Comparison of ENCODE assay signal across 35 cellular contexts in the genomic region with DNA sequence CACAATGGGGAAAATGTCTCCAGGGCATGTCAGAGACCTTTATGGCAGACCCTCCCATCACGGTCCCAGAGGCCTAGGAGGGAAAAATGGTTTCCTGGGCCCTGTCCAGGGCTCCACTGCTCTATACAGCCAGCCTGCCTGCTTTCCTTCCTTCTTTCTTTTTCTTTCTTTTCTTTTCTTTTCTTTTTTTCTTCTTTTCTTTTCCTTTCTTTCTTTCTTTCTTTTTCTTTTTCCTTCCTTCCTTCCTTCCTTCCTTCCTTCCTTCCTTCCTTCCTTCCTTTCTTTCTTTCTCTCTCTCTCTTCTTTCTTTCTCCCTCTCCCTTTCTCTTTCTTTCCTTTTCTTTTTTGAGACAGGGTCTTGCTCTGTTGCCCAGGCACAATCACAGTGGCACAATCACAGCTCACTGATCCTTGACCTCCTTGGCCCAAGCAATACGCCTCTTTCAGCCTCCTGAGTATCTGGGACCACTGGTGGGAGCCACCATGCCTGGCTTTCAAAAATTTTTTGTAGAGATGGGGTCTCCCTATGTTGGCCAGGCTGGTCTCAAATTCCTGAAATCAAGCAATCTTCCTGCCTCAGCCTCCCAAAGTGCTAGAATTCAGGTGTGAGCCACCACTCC.
"Had no signal": no experiment of that assay in that cellular context is flagged by ENCODE, and none has a peak within 500 bp of the region (broad histone marks: within the 10 kb centered on the region; RNA-seq: fewer than 3 reads in every experiment).

No MANE protein-coding gene starts in this region.

- H3K36me3 Mint-ChIP-seq: activated naive CD4-positive, alpha-beta T cell treated with anti-CD3 and anti-CD28 coated beads, Interleukin-2, amount 10 ng/mL, durations not matched to agents 7 days and 5 days had no signal

- H3K9me3 ChIP-seq: ascending aorta had no signal

- H3K27ac ChIP-seq: ascending aorta, cardiac muscle cell, VCaP had no signal

- H3K4me3 Mint-ChIP-seq: activated CD4-positive, alpha-beta memory T cell treated with anti-CD3 and anti-CD28 coated beads, Interleukin-2, amount 10 ng/mL, durations not matched to agents 7 days and 5 days; activated CD4-positive, alpha-beta T cell treated with anti-CD3 and anti-CD28 coated beads for 36 hours; activated CD4-positive, alpha-beta T cell treated with anti-CD3 and anti-CD28 coated beads, Interleukin-2, amount 10 ng/mL, durations not matched to agents 7 days and 5 days; activated CD8-positive, alpha-beta memory T cell treated with anti-CD3 and anti-CD28 coated beads, Interleukin-2, amount 10 ng/mL, durations not matched to agents 7 days and 5 days; activated CD8-positive, alpha-beta T cell treated with anti-CD3 and anti-CD28 coated beads, Interleukin-2, amount 10 ng/mL, durations not matched to agents 7 days and 5 days; activated naive CD4-positive, alpha-beta T cell treated with anti-CD3 and anti-CD28 coated beads, Interleukin-2, amount 10 ng/mL, durations not matched to agents 7 days and 5 days; activated naive CD4-positive, alpha-beta T cell treated with anti-CD3 and anti-CD28 coated beads, Interleukin-2, amount 50 U/mL, for 24 hours; activated naive CD8-positive, alpha-beta T cell; activated naive CD8-positive, alpha-beta T cell treated with anti-CD3 and anti-CD28 coated beads, Interleukin-2, amount 10 ng/mL, durations not matched to agents 7 days and 5 days; activated naive CD8-positive, alpha-beta T cell treated with anti-CD3 and anti-CD28 coated beads, Interleukin-2, amount 50 U/mL, for 24 hours; activated T-cell treated with anti-CD3 and anti-CD28 coated beads, Interleukin-2, amount 50 U/mL, for 24 hours; brain; central memory CD8-positive, alpha-beta T cell; T-cell; T-helper 17 cell had no signal

- H3K36me3 ChIP-seq: ascending aorta, cardiac muscle cell had no signal

- H3K9me3 Mint-ChIP-seq: activated naive CD8-positive, alpha-beta T cell treated with anti-CD3 and anti-CD28 coated beads, Interleukin-2, amount 50 U/mL, for 24 hours; activated T-cell treated with anti-CD3 and anti-CD28 coated beads, Interleukin-2, amount 50 U/mL, for 24 hours; central memory CD8-positive, alpha-beta T cell had no signal

- H3K27ac Mint-ChIP-seq: activated CD4-positive, alpha-beta memory T cell treated with anti-CD3 and anti-CD28 coated beads, Interleukin-2, amount 10 ng/mL, durations not matched to agents 7 days and 5 days; activated CD4-positive, alpha-beta T cell treated with anti-CD3 and anti-CD28 coated beads for 36 hours; activated CD8-positive, alpha-beta memory T cell treated with anti-CD3 and anti-CD28 coated beads, Interleukin-2, amount 10 ng/mL, durations not matched to agents 7 days and 5 days; activated CD8-positive, alpha-beta T cell treated with anti-CD3 and anti-CD28 coated beads, Interleukin-2, amount 10 ng/mL, durations not matched to agents 7 days and 5 days; activated naive CD4-positive, alpha-beta T cell treated with anti-CD3 and anti-CD28 coated beads, Interleukin-2, amount 10 ng/mL, durations not matched to agents 7 days and 5 days; activated naive CD4-positive, alpha-beta T cell treated with anti-CD3 and anti-CD28 coated beads, Interleukin-2, amount 50 U/mL, for 24 hours; activated naive CD8-positive, alpha-beta T cell; activated naive CD8-positive, alpha-beta T cell treated with anti-CD3 and anti-CD28 coated beads, Interleukin-2, amount 10 ng/mL, durations not matched to agents 7 days and 5 days; activated naive CD8-positive, alpha-beta T cell treated with anti-CD3 and anti-CD28 coated beads, Interleukin-2, amount 50 U/mL, for 24 hours; activated T-cell treated with anti-CD3 and anti-CD28 coated beads, Interleukin-2, amount 50 U/mL, for 24 hours; activated T-helper 2 cell treated with anti-CD3 and anti-CD28 coated beads, Interferon-gamma antibody, Interleukin-2, Interleukin-4, amounts not matched to agents 10 μg/mL and 5 μg/mL and 100 μg/mL, durations not matched to agents 14 hours and 24 hours and 36 hours; brain; T-cell; T-helper 17 cell had no signal

- DNase-seq: activated CD4-positive, alpha-beta memory T cell treated with anti-CD3 and anti-CD28 coated beads, Interleukin-2, amount 10 ng/mL, durations not matched to agents 7 days and 5 days; activated CD4-positive, alpha-beta T cell treated with anti-CD3 and anti-CD28 coated beads for 1 hour; activated CD4-positive, alpha-beta T cell treated with anti-CD3 and anti-CD28 coated beads for 36 hours; activated CD4-positive, alpha-beta T cell treated with anti-CD3 and anti-CD28 coated beads for 48 hours; activated CD4-positive, alpha-beta T cell treated with anti-CD3 and anti-CD28 coated beads, Interleukin-2, amount 10 ng/mL, durations not matched to agents 7 days and 5 days; activated CD4-positive, alpha-beta T cell treated with anti-CD3 and anti-CD28 coated beads, Interleukin-2, amount 50 U/mL, for 48 hours; activated CD4-positive, CD25-positive, alpha-beta regulatory T cell; activated CD8-positive, alpha-beta memory T cell treated with anti-CD3 and anti-CD28 coated beads for 24 hours; activated CD8-positive, alpha-beta memory T cell treated with anti-CD3 and anti-CD28 coated beads, Interleukin-2, amount 10 ng/mL, durations not matched to agents 7 days and 5 days; activated CD8-positive, alpha-beta memory T cell treated with anti-CD3 and anti-CD28 coated beads, Interleukin-2, amount 50 U/mL, for 48 hours; activated CD8-positive, alpha-beta T cell treated with anti-CD3 and anti-CD28 coated beads, Interleukin-2, amount 10 ng/mL, durations not matched to agents 7 days and 5 days; activated effector memory CD4-positive, alpha-beta T cell treated with Interleukin-2 at 50 U/mL for 16 hours; activated gamma-delta T cell; activated naive CD4-positive, alpha-beta T cell treated with anti-CD3 and anti-CD28 coated beads, Interleukin-2, amount 10 ng/mL, durations not matched to agents 7 days and 5 days; activated naive CD4-positive, alpha-beta T cell treated with Interleukin-2 at 50 U/mL for 16 hours; activated naive CD8-positive, alpha-beta T cell treated with anti-CD3 and anti-CD28 coated beads, Interleukin-2, amount 10 ng/mL, durations not matched to agents 7 days and 5 days; activated naive CD8-positive, alpha-beta T cell treated with anti-CD3 and anti-CD28 coated beads, Interleukin-2, amount 50 U/mL, for 24 hours; activated T-cell treated with anti-CD3 and anti-CD28 coated beads, Interleukin-2, amount 50 U/mL, for 24 hours; activated T-cell treated with anti-CD3 and anti-CD28 coated beads, Interleukin-2, amount 50 U/mL, for 48 hours; amygdala; anterior cingulate cortex; caudate nucleus; cerebellar nuclear complex; T-cell; T-helper 17 cell; T1000 had no signal

- H3K4me3 ChIP-seq: ascending aorta, cardiac muscle cell had no signal

- H3K4me1 Mint-ChIP-seq: activated CD4-positive, alpha-beta memory T cell treated with anti-CD3 and anti-CD28 coated beads, Interleukin-2, amount 10 ng/mL, durations not matched to agents 7 days and 5 days; activated CD4-positive, alpha-beta T cell treated with anti-CD3 and anti-CD28 coated beads for 36 hours; activated CD8-positive, alpha-beta memory T cell treated with anti-CD3 and anti-CD28 coated beads, Interleukin-2, amount 10 ng/mL, durations not matched to agents 7 days and 5 days; activated naive CD4-positive, alpha-beta T cell treated with anti-CD3 and anti-CD28 coated beads, Interleukin-2, amount 50 U/mL, for 24 hours; central memory CD8-positive, alpha-beta T cell; T-cell; T-helper 17 cell had no signal

- H3K27me3 ChIP-seq: ascending aorta, cardiac muscle cell had no signal

- H3K4me1 ChIP-seq: ascending aorta had no signal

- H3K27me3 Mint-ChIP-seq: activated CD4-positive, alpha-beta memory T cell treated with anti-CD3 and anti-CD28 coated beads, Interleukin-2, amount 10 ng/mL, durations not matched to agents 7 days and 5 days; activated CD4-positive, alpha-beta T cell treated with anti-CD3 and anti-CD28 coated beads for 36 hours; activated CD4-positive, alpha-beta T cell treated with anti-CD3 and anti-CD28 coated beads, Interleukin-2, amount 10 ng/mL, durations not matched to agents 7 days and 5 days; activated CD8-positive, alpha-beta memory T cell treated with anti-CD3 and anti-CD28 coated beads, Interleukin-2, amount 10 ng/mL, durations not matched to agents 7 days and 5 days; activated naive CD4-positive, alpha-beta T cell treated with anti-CD3 and anti-CD28 coated beads, Interleukin-2, amount 10 ng/mL, durations not matched to agents 7 days and 5 days; activated naive CD4-positive, alpha-beta T cell treated with anti-CD3 and anti-CD28 coated beads, Interleukin-2, amount 50 U/mL, for 24 hours; activated naive CD8-positive, alpha-beta T cell; activated naive CD8-positive, alpha-beta T cell treated with anti-CD3 and anti-CD28 coated beads, Interleukin-2, amount 10 ng/mL, durations not matched to agents 7 days and 5 days; activated naive CD8-positive, alpha-beta T cell treated with anti-CD3 and anti-CD28 coated beads, Interleukin-2, amount 50 U/mL, for 24 hours; activated T-cell treated with anti-CD3 and anti-CD28 coated beads, Interleukin-2, amount 50 U/mL, for 24 hours; brain; central memory CD8-positive, alpha-beta T cell; T-cell; T-helper 17 cell had no signal

- ATAC-seq: activated CD4-positive, alpha-beta T cell treated with anti-CD3 and anti-CD28 coated beads for 36 hours; activated CD4-positive, CD25-positive, alpha-beta regulatory T cell treated with anti-CD3 and anti-CD28 coated beads, Interleukin-2, amount 50 U/mL, for 24 hours; activated CD8-positive, alpha-beta memory T cell treated with anti-CD3 and anti-CD28 coated beads, Interleukin-2, amount 10 ng/mL, durations not matched to agents 7 days and 5 days; activated CD8-positive, alpha-beta T cell treated with anti-CD3 and anti-CD28 coated beads, Interleukin-2, amount 10 ng/mL, durations not matched to agents 7 days and 5 days; activated naive CD8-positive, alpha-beta T cell treated with anti-CD3 and anti-CD28 coated beads, Interleukin-2, amount 50 U/mL, for 24 hours; T-cell; T-helper 17 cell had no signal
